20 cellular contexts compared by ENCODE assay signal in the genomic region with DNA sequence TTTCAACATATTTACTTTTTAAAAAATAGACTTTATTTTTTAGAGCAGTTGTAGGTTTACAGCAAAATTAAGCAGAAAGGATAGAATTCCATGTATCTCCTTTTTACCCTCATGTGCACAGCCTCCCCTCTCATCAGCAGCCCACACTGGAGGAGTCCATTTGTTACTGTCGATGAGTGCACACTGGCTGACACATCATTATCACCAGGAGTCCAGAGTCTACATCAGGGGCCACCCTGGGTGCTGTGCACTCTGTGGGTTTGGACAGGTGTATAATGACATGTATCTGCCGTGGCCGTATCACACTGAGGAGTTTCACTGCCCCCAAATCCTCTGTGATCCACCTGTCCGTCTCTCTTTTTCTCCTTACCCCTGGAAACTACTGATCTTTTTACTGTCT. TPM values are rescaled to one million over a fixed set of nuclear protein-coding genes. Genes with fewer than 3 reads are reported as not detected.
A peak's percentile ranks its signal among the peaks of the same experiment; 100 is the strongest.
DNase-seq lines count a peak whose midpoint lies in the region; ATAC-seq, FAIRE-seq and TF ChIP-seq lines count a peak whose summit lies in the region.
"Had no signal": no experiment of that assay in that cellular context is flagged by ENCODE, and none has a peak within 500 bp of the region (broad histone marks: within the 10 kb centered on the region; RNA-seq: fewer than 3 reads in every experiment).

No MANE protein-coding gene starts in this region.

- H3K4me1 ChIP-seq in BLaER1 (peaks cover 98% of the 10 kb centered on the region), K562 (replicated peaks in 1 of 2; ENCODE audit: control insufficient read depth in 2 of 2, insufficient read depth in 2 of 2, low read length in 2 of 2) (peaks cover 14 to 35% of the 10 kb centered on the region in 2 experiments; a peak in 4 of 5 replicates)
- peaks cover 52% of the 10 kb centered on the region for H3K4me1 ChIP-seq in CD4-positive, alpha-beta memory T cell (ENCODE audit: insufficient read depth, low read length)
- H3K4me1 ChIP-seq: HAP-1 had no signal

- POLR2A ChIA-PET in CD4-positive, alpha-beta memory T cell (lab: Charles Lee; ENCODE audit: partially characterized antibody), result interaction anchor here (0.8 kb wide), 1 partner anchor 9 kb away, joined by 3 read pairs; no protein-coding TSS in a partner anchor
- POLR2A ChIA-PET in K562 (lab: Yijun Ruan, JAX), result no interaction called here

- TF ChIP-seq POLR2A in K562 (conservative IDR thresholded peaks at IDR 0.05), result no peak

- H3K4me3 ChIP-seq in BLaER1 (no peak overlapping the region), K562 (no peak overlapping the region)
- H3K4me3 ChIP-seq in CD4-positive, alpha-beta memory T cell (ENCODE audit: low read length in 2 of 2), result no peak overlapping the region
- H3K4me3 ChIP-seq: GM23248, HAP-1, SJCRH30 had no signal

- CTCF ChIA-PET in CD4-positive, alpha-beta memory T cell (lab: Charles Lee; ENCODE audit: partially characterized antibody), result no interaction called here
- CTCF ChIA-PET in K562 (lab: Yijun Ruan, JAX; ENCODE audit: low intra/inter-chr PET ratio), result no interaction called here

- in situ Hi-C loops in K562 (cut with MboI), result no loop called here

- H3K9me3 Mint-ChIP-seq in CD4-positive, alpha-beta memory T cell, result peaks cover 0 to 2% (median 0%) of the 10 kb centered on the region in 8 donors
- H3K9me3 Mint-ChIP-seq in memory B cell, result peaks cover 8% of the 10 kb centered on the region

- H3K36me3 Mint-ChIP-seq in CD4-positive, alpha-beta memory T cell, result peaks cover 17 to 27% of the 10 kb centered on the region in 2 donors
- H3K36me3 Mint-ChIP-seq in memory B cell, result peaks cover 22% of the 10 kb centered on the region

- ATAC-seq in K562 (peak; percentile 44), memory B cell (ENCODE audit: low read depth) (no peak), HG02588 (IDR thresholded peaks at IDR 0.05; ENCODE audit: unreplicated experiment) (no peak), GM21381 (IDR thresholded peaks at IDR 0.05; ENCODE audit: unreplicated experiment) (no peak), HG02840 (IDR thresholded peaks at IDR 0.05; ENCODE audit: low FRiP score, unreplicated experiment) (no peak), HG03045 (IDR thresholded peaks at IDR 0.05; ENCODE audit: unreplicated experiment) (no peak)
- ATAC-seq: Panc1 had no signal

- peaks cover 28% of the 10 kb centered on the region for H3K9me3 ChIP-seq in BLaER1
- H3K9me3 ChIP-seq in CD4-positive, alpha-beta memory T cell (ENCODE audit: control insufficient read depth in 1 of 2, low read length in 2 of 2), result no peaks in the 10 kb centered on the region
- H3K9me3 ChIP-seq in K562 (replicated peaks; ENCODE audit: control insufficient read depth, insufficient read depth, low read depth, low read length), result no peaks in the 10 kb centered on the region
- H3K9me3 ChIP-seq: HAP-1, SJCRH30 had no signal

- H3K79me2 ChIP-seq in K562 (ENCODE audit: control insufficient read depth, insufficient read depth, low read length), result peaks cover 76% of the 10 kb centered on the region

- BruUV-seq in K562 (replicated peaks; lab: Mats Ljungman, UMichigan), result no TSS peak

- intact Hi-C loops in CD4-positive, alpha-beta memory T cell (cut with micrococcal nuclease), result no loop called here
- intact Hi-C loops in K562 (cut with micrococcal nuclease), result no loop called here

- H2AFZ ChIP-seq in K562 (ENCODE audit: low read depth, low read length), result no peak overlapping the region
- H2AFZ ChIP-seq: GM23248 had no signal

- DNase-seq in CD4-positive, alpha-beta memory T cell, result no peak
- no peak for DNase-seq in K562 (ENCODE audit: extremely low read depth in 1 of 4, low spot score in 3 of 4)
- DNase-seq in memory B cell (ENCODE audit: low spot score in 2 of 2), result no peak
- DNase-seq: DMS153, GDM1, GM23248, KG1, MV-4-11, NCI-H2029 treated with DMSO at 0.1 percent for 48 hours, NCI-H2171, NCI-H446 treated with DMSO at 0.1 percent for 48 hours, SJCRH30 had no signal

- 35% methylated on average over 4 of the region's 4 CpGs for WGBS in K562 (ENCODE audit: insufficient coverage, low coverage, missing lambda C conversion rate)

- no peak overlapping the region for H3K4me3 Mint-ChIP-seq in CD4-positive, alpha-beta memory T cell
- H3K4me3 Mint-ChIP-seq in memory B cell, result no peak overlapping the region

- H3K4me2 ChIP-seq in BLaER1 (peak overlapping the region; percentile 99), K562 (ENCODE audit: insufficient read depth, low read length) (no peak overlapping the region)

- H3K9ac ChIP-seq in BLaER1 (no peak overlapping the region; the same call in 1 of the 2 replicates), K562 (ENCODE audit: insufficient read depth in 1 of 2, low read depth in 2 of 2, low read length in 2 of 2) (peak overlapping the region in 1 of 2 experiments; percentile 28; a peak in 1 of 4 replicates)
- H3K9ac ChIP-seq: GM23248 had no signal

- peak overlapping the region in 6 of 7 donors; percentile 21 to 92 (median 78) for H3K27ac Mint-ChIP-seq in CD4-positive, alpha-beta memory T cell
- H3K27ac Mint-ChIP-seq in memory B cell, result peak overlapping the region; percentile 1

- H3K27me3 ChIP-seq in BLaER1 (no peaks in the 10 kb centered on the region), K562 (ENCODE audit: control insufficient read depth in 2 of 2, insufficient read depth in 2 of 2, low read length in 2 of 2) (no peaks in the 10 kb centered on the region)
- no peaks in the 10 kb centered on the region for H3K27me3 ChIP-seq in CD4-positive, alpha-beta memory T cell (ENCODE audit: insufficient read depth, low read length)
- H3K27me3 ChIP-seq: SJCRH30 had no signal

- H4K20me1 ChIP-seq in BLaER1 (peaks cover 9% of the 10 kb centered on the region), K562 (replicated peaks; ENCODE audit: control insufficient read depth, insufficient read depth, low read length) (peaks cover 39% of the 10 kb centered on the region; the same call in 1 of the 2 replicates)

- FAIRE-seq in K562 (lab: Jason Lieb, UNC), result no peak

- peaks cover 42 to 89% (median 65%) of the 10 kb centered on the region in 4 donors for H3K4me1 Mint-ChIP-seq in CD4-positive, alpha-beta memory T cell
- peaks cover 56% of the 10 kb centered on the region for H3K4me1 Mint-ChIP-seq in memory B cell

- H3K36me3 ChIP-seq in BLaER1 (peaks cover 45% of the 10 kb centered on the region), K562 (ENCODE audit: control insufficient read depth, insufficient read depth, low read length) (peaks cover 75% of the 10 kb centered on the region; the same call in 2 of the 3 replicates)
- H3K36me3 ChIP-seq in CD4-positive, alpha-beta memory T cell (ENCODE audit: insufficient read depth, low read length), result peaks cover 6% of the 10 kb centered on the region
- H3K36me3 ChIP-seq: SJCRH30 had no signal

- H3K27ac ChIP-seq in BLaER1 (peak overlapping the region; percentile 99), K562 (ENCODE audit: extremely low read depth, low read depth, low read length) (no peak overlapping the region)
- no peak overlapping the region for H3K27ac ChIP-seq in CD4-positive, alpha-beta memory T cell (ENCODE audit: low read depth, low read length)
- H3K27ac ChIP-seq: C4-2B, GM23248, SJCRH30 had no signal

- TF ChIP-seq CTCF in K562 (IDR thresholded peaks at IDR 0.05 in 2 of 3, conservative IDR thresholded peaks at IDR 0.05 in 1 of 3; ENCODE audit: insufficient read depth in 2 of 3, low read depth in 1 of 3, low read length in 3 of 3), result no peak

- no peak for TF ChIP-seq EP300 in K562 (IDR thresholded peaks at IDR 0.05; ENCODE audit: low read length)

- H3K27me3 Mint-ChIP-seq in CD4-positive, alpha-beta memory T cell, result no peaks in the 10 kb centered on the region
- H3K27me3 Mint-ChIP-seq in memory B cell, result no peaks in the 10 kb centered on the region

- peaks cover 9% of the 10 kb centered on the region for H3K9me1 ChIP-seq in K562 (ENCODE audit: control insufficient read depth, insufficient read depth, low read length)

- no peak for TF ChIP-seq RAD21 in K562 (CRISPR knock-in tag; conservative IDR thresholded peaks at IDR 0.05 in 1 of 2, IDR thresholded peaks at IDR 0.05 in 1 of 2)

TF ChIP-seq in K562, 482 proteins besides CTCF, POLR2A, EP300 and RAD21 (continues in another document):
- TF ChIP-seq NFXL1 (CRISPR knock-in tag; IDR thresholded peaks at IDR 0.05) (no peak), NFE2 (IDR thresholded peaks at IDR 0.05; ENCODE audit: low read depth) (no peak), ZSCAN29 (IDR thresholded peaks at IDR 0.05) (no peak), ZNF212 (CRISPR knock-in tag; IDR thresholded peaks at IDR 0.05) (no peak), HDAC8 (tag; IDR thresholded peaks at IDR 0.05) (no peak)
- TF ChIP-seq, protein P1, sequence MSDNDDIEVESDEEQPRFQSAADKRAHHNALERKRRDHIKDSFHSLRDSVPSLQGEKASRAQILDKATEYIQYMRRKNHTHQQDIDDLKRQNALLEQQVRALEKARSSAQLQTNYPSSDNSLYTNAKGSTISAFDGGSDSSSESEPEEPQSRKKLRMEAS (CRISPR knock-in tag; IDR thresholded peaks at IDR 0.05), result no peak

RNA-seq across cellular contexts. Expression of a gene that starts 26.3 kb away (rescaled TPM):
- 10 to 100 TPM; 73.7 to 80.7 TPM for total RNA-seq in CD4-positive, alpha-beta memory T cell
- polyA plus RNA-seq in CD4-positive, alpha-beta memory T cell, result 10 to 100 TPM; 40.7 to 52.2 TPM
- total RNA-seq in K562 (2011; cell fraction: chromatin; rRNA removed; ENCODE audit: low replicate concordance), result 61.0 and 70.3 TPM in 2 replicates
- 50.4 and 54.0 TPM in 2 replicates for total RNA-seq in K562 (2011; cell fraction: nucleolus; rRNA removed)
- total RNA-seq in K562 (2011; cell fraction: nucleoplasm; rRNA removed), result 45.9 and 49.3 TPM in 2 replicates
- 50.2 and 54.4 TPM in 2 replicates for total RNA-seq in K562 (2014; rRNA removed)
- 44.8 and 45.5 TPM in 2 replicates for total RNA-seq in K562 (2014; rRNA removed; fragmentation: Illumina TruSeq; extraction: Trizol)
- 55.8 and 57.7 TPM in 2 replicates for total RNA-seq in K562 (2015; rRNA removed; fragmentation: Illumina TruSeq; extraction: Trizol)
- total RNA-seq in K562 (2021), result 55.4 and 59.6 TPM in 2 replicates
- 31.4 and 41.2 TPM in 2 replicates for polyA plus RNA-seq in K562 (2011; rRNA removed)
- 37.0 and 43.7 TPM in 2 replicates for polyA plus RNA-seq in K562 (2011; cell fraction: cytosol; rRNA removed)
- polyA plus RNA-seq in K562 (2011; cell fraction: nucleus; rRNA removed), result 37.0 and 46.2 TPM in 2 replicates
- polyA plus RNA-seq in K562 (2012), result 45.4 TPM in 2 replicates
- polyA plus RNA-seq in K562 (2014; fragmentation: Illumina TruSeq; extraction: Trizol), result 46.2 and 47.7 TPM in 2 replicates
- 1 to 10 TPM; 2.1 to 2.7 TPM for polyA plus RNA-seq in K562 (2014; fragmentation: Nextera tagmentation; extraction: Ambion mirVana)
- polyA plus RNA-seq in K562 (2014; rRNA removed), result 43.3 and 50.8 TPM in 2 replicates
- 51.1 and 64.3 TPM in 2 replicates for polyA minus RNA-seq in K562 (2011; rRNA and poly(A)+ RNA removed)
- polyA minus RNA-seq in K562 (2011; cell fraction: cytosol; rRNA and poly(A)+ RNA removed), result 29.6 and 35.1 TPM in 2 replicates
- 26.1 and 34.0 TPM in 2 replicates for polyA minus RNA-seq in K562 (2011; cell fraction: nucleus; rRNA and poly(A)+ RNA removed)
